2 cellular contexts compared by ENCODE assay signal in the genomic region with DNA sequence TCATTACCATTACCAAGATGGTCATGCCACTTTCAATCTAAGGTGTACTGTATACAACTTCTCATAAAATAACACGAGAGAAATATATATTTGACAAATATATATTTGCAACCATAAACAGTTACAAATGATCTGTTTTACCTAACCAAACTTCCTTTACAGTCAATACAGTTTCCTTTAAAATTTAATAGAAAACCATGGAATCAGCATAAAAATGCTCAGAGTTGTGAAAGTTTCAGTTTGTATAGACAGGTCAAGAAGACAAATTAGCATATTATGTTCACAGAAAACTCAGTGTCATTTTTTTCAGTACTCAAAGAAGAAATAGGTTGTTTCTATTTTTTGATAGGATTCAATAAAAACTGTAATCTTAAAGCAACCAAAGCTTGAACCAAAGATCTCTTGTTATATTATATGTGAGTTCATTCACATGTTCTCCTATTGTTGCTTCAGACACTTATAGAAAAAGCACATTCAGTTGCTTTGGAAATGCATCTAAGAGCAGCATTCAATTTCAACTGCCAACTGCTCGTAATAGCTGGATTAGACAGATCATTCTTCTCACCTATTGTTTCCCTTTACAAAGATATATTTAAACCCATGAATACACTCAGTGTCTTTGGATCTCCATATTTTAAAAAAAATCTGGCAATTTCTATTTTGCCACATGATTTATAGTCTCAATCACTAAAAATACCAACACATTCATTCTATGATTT.
TF ChIP-seq lines count a peak whose summit lies in the region.

No MANE protein-coding gene starts in this region.

TF ChIP-seq in GM12891, 5 proteins besides CTCF, POLR2A, EP300 and RAD21:
- TF ChIP-seq POU2F2 (IDR thresholded peaks at IDR 0.05; ENCODE audit: low read depth, low read length) (no peak), POLR2AphosphoS5 (IDR thresholded peaks at IDR 0.05; ENCODE audit: low read depth, low read length) (no peak), TAF1 (IDR thresholded peaks at IDR 0.05; ENCODE audit: low read depth, low read length) (no peak), SPI1 (IDR thresholded peaks at IDR 0.05; ENCODE audit: low read depth, low read length) (no peak), PAX5 (IDR thresholded peaks at IDR 0.05; ENCODE audit: insufficient read depth, low read length, severe bottlenecking) (no peak)

TF ChIP-seq in GM12878, 131 proteins besides CTCF, POLR2A, EP300 and RAD21:
- TF ChIP-seq IKZF2 (IDR thresholded peaks at IDR 0.05): no peak
- no peak for TF ChIP-seq CBX5 (IDR thresholded peaks at IDR 0.05; ENCODE audit: low read depth)
- TF ChIP-seq RELA (IDR thresholded peaks at IDR 0.05; ENCODE audit: borderline replicate concordance, partially characterized antibody): no peak
- TF ChIP-seq, protein P1, sequence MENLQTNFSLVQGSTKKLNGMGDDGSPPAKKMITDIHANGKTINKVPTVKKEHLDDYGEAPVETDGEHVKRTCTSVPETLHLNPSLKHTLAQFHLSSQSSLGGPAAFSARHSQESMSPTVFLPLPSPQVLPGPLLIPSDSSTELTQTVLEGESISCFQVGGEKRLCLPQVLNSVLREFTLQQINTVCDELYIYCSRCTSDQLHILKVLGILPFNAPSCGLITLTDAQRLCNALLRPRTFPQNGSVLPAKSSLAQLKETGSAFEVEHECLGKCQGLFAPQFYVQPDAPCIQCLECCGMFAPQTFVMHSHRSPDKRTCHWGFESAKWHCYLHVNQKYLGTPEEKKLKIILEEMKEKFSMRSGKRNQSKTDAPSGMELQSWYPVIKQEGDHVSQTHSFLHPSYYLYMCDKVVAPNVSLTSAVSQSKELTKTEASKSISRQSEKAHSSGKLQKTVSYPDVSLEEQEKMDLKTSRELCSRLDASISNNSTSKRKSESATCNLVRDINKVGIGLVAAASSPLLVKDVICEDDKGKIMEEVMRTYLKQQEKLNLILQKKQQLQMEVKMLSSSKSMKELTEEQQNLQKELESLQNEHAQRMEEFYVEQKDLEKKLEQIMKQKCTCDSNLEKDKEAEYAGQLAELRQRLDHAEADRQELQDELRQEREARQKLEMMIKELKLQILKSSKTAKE (IDR thresholded peaks at IDR 0.05; ENCODE audit: low read depth, poor library complexity, severe bottlenecking): no peak
- no peak for TF ChIP-seq SRF (IDR thresholded peaks at IDR 0.05; ENCODE audit: low read depth in 2 of 2, low read length in 2 of 2)
- TF ChIP-seq NFIC (IDR thresholded peaks at IDR 0.05; ENCODE audit: low read depth, low read length): no peak
- TF ChIP-seq RBBP5 (conservative IDR thresholded peaks at IDR 0.05): no peak
- no peak for TF ChIP-seq GATAD2B (conservative IDR thresholded peaks at IDR 0.05; ENCODE audit: low read depth)
- TF ChIP-seq, protein P2, sequence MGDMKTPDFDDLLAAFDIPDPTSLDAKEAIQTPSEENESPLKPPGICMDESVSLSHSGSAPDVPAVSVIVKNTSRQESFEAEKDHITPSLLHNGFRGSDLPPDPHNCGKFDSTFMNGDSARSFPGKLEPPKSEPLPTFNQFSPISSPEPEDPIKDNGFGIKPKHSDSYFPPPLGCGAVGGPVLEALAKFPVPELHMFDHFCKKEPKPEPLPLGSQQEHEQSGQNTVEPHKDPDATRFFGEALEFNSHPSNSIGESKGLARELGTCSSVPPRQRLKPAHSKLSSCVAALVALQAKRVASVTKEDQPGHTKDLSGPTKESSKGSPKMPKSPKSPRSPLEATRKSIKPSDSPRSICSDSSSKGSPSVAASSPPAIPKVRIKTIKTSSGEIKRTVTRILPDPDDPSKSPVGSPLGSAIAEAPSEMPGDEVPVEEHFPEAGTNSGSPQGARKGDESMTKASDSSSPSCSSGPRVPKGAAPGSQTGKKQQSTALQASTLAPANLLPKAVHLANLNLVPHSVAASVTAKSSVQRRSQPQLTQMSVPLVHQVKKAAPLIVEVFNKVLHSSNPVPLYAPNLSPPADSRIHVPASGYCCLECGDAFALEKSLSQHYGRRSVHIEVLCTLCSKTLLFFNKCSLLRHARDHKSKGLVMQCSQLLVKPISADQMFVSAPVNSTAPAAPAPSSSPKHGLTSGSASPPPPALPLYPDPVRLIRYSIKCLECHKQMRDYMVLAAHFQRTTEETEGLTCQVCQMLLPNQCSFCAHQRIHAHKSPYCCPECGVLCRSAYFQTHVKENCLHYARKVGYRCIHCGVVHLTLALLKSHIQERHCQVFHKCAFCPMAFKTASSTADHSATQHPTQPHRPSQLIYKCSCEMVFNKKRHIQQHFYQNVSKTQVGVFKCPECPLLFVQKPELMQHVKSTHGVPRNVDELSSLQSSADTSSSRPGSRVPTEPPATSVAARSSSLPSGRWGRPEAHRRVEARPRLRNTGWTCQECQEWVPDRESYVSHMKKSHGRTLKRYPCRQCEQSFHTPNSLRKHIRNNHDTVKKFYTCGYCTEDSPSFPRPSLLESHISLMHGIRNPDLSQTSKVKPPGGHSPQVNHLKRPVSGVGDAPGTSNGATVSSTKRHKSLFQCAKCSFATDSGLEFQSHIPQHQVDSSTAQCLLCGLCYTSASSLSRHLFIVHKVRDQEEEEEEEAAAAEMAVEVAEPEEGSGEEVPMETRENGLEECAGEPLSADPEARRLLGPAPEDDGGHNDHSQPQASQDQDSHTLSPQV (IDR thresholded peaks at IDR 0.05): no peak
- TF ChIP-seq PAX8 (IDR thresholded peaks at IDR 0.05): no peak
- no peak for TF ChIP-seq ETV6 (conservative IDR thresholded peaks at IDR 0.05 in 1 of 2, IDR thresholded peaks at IDR 0.05 in 1 of 2; ENCODE audit: borderline replicate concordance in 1 of 2, low read depth in 1 of 2)
- TF ChIP-seq, protein P3, sequence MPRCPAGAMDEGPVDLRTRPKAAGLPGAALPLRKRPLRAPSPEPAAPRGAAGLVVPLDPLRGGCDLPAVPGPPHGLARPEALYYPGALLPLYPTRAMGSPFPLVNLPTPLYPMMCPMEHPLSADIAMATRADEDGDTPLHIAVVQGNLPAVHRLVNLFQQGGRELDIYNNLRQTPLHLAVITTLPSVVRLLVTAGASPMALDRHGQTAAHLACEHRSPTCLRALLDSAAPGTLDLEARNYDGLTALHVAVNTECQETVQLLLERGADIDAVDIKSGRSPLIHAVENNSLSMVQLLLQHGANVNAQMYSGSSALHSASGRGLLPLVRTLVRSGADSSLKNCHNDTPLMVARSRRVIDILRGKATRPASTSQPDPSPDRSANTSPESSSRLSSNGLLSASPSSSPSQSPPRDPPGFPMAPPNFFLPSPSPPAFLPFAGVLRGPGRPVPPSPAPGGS (IDR thresholded peaks at IDR 0.05; ENCODE audit: borderline replicate concordance, insufficient read depth, low read depth, low read length, poor library complexity, severe bottlenecking): no peak
- TF ChIP-seq TCF7 (IDR thresholded peaks at IDR 0.05; ENCODE audit: borderline replicate concordance): no peak
- no peak for TF ChIP-seq SMAD1 (IDR thresholded peaks at IDR 0.05; ENCODE audit: low read depth, partially characterized antibody)
- TF ChIP-seq, protein P4, sequence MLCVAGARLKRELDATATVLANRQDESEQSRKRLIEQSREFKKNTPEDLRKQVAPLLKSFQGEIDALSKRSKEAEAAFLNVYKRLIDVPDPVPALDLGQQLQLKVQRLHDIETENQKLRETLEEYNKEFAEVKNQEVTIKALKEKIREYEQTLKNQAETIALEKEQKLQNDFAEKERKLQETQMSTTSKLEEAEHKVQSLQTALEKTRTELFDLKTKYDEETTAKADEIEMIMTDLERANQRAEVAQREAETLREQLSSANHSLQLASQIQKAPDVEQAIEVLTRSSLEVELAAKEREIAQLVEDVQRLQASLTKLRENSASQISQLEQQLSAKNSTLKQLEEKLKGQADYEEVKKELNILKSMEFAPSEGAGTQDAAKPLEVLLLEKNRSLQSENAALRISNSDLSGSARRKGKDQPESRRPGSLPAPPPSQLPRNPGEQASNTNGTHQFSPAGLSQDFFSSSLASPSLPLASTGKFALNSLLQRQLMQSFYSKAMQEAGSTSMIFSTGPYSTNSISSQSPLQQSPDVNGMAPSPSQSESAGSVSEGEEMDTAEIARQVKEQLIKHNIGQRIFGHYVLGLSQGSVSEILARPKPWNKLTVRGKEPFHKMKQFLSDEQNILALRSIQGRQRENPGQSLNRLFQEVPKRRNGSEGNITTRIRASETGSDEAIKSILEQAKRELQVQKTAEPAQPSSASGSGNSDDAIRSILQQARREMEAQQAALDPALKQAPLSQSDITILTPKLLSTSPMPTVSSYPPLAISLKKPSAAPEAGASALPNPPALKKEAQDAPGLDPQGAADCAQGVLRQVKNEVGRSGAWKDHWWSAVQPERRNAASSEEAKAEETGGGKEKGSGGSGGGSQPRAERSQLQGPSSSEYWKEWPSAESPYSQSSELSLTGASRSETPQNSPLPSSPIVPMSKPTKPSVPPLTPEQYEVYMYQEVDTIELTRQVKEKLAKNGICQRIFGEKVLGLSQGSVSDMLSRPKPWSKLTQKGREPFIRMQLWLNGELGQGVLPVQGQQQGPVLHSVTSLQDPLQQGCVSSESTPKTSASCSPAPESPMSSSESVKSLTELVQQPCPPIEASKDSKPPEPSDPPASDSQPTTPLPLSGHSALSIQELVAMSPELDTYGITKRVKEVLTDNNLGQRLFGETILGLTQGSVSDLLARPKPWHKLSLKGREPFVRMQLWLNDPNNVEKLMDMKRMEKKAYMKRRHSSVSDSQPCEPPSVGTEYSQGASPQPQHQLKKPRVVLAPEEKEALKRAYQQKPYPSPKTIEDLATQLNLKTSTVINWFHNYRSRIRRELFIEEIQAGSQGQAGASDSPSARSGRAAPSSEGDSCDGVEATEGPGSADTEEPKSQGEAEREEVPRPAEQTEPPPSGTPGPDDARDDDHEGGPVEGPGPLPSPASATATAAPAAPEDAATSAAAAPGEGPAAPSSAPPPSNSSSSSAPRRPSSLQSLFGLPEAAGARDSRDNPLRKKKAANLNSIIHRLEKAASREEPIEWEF (IDR thresholded peaks at IDR 0.05; ENCODE audit: insufficient replicate concordance, low read depth, low read length): no peak
- no peak for TF ChIP-seq PML (IDR thresholded peaks at IDR 0.05; ENCODE audit: low read length)
- TF ChIP-seq, protein P5, sequence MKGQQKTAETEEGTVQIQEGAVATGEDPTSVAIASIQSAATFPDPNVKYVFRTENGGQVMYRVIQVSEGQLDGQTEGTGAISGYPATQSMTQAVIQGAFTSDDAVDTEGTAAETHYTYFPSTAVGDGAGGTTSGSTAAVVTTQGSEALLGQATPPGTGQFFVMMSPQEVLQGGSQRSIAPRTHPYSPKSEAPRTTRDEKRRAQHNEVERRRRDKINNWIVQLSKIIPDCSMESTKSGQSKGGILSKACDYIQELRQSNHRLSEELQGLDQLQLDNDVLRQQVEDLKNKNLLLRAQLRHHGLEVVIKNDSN (IDR thresholded peaks at IDR 0.05; ENCODE audit: borderline replicate concordance, extremely low read length, insufficient read depth, low read depth, low read length): no peak
- no peak for TF ChIP-seq RFX5 (IDR thresholded peaks at IDR 0.05; ENCODE audit: low read depth, low read length)
- TF ChIP-seq TCF3 (IDR thresholded peaks at IDR 0.05; ENCODE audit: borderline replicate concordance, insufficient read depth, low read depth, low read length): no peak
- TF ChIP-seq, protein P6, sequence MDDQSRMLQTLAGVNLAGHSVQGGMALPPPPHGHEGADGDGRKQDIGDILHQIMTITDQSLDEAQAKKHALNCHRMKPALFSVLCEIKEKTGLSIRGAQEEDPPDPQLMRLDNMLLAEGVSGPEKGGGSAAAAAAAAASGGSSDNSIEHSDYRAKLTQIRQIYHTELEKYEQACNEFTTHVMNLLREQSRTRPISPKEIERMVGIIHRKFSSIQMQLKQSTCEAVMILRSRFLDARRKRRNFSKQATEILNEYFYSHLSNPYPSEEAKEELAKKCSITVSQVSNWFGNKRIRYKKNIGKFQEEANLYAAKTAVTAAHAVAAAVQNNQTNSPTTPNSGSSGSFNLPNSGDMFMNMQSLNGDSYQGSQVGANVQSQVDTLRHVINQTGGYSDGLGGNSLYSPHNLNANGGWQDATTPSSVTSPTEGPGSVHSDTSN (IDR thresholded peaks at IDR 0.05; ENCODE audit: insufficient replicate concordance, low read depth, low read length): no peak
